27 cellular contexts compared by ENCODE assay signal in the genomic region with DNA sequence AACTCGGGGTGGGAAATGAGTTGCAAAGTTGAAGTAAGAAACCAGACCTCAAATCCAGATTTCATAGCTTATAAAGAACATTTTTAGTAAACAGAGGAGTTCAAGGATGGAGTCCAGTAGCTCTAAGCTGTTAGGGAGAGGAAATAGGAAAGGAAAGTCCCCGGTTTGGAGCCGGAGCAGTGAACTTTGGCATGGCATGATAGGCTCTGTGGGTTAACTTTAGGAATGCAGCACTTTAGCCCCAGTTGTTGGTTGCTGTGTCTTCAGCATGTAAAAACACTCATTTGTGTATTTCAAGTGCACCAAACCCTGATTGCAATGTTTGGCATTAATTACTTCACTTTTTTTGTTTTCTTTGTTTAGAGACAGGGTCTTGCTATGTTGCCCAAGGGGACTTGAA.
"Had no signal": no experiment of that assay in that cellular context is flagged by ENCODE, and none has a peak within 500 bp of the region (broad histone marks: within the 10 kb centered on the region; RNA-seq: fewer than 3 reads in every experiment).

No MANE protein-coding gene starts in this region.

- H3K4me3 Mint-ChIP-seq: effector memory CD8-positive, alpha-beta T cell; immature natural killer cell; nephron progenitor cell; stimulated activated naive B cell treated with anti-CD40 and anti-IgM and Interleukin-4, amounts not matched to agents 10 μg/mL and 1 μg/mL and 100 μg/mL, for 72 hours; stimulated activated naive CD8-positive, alpha-beta T cell treated with anti-CD3 and anti-CD28 coated beads, Interleukin-15, Interleukin-2, amounts not matched to agents 100 ng/mL and 50 ng/mL, for 24 hours had no signal

- H3K9me3 Mint-ChIP-seq: effector memory CD8-positive, alpha-beta T cell; immature natural killer cell; naive thymus-derived CD8-positive, alpha-beta T cell; nephron progenitor cell; stimulated activated naive B cell treated with anti-CD40 and anti-IgM and Interleukin-4, amounts not matched to agents 10 μg/mL and 1 μg/mL and 100 μg/mL, for 72 hours; stimulated activated naive CD8-positive, alpha-beta T cell treated with anti-CD3 and anti-CD28 coated beads, Interleukin-15, Interleukin-2, amounts not matched to agents 100 ng/mL and 50 ng/mL, for 24 hours had no signal

- H3K4me3 ChIP-seq: esophagus squamous epithelium, heart right ventricle, pancreas, thoracic aorta, tibial nerve, upper lobe of left lung, uterus had no signal

- ATAC-seq: effector memory CD8-positive, alpha-beta T cell; heart right ventricle; naive thymus-derived CD8-positive, alpha-beta T cell; pancreas; sciatic nerve; stimulated activated naive B cell treated with anti-CD40 and anti-IgM and Interleukin-4, amounts not matched to agents 10 μg/mL and 1 μg/mL and 100 μg/mL, for 72 hours had no signal

- DNase-seq: cerebellar nuclear complex; cortex of kidney; effector memory CD8-positive, alpha-beta T cell; erythroblast; esophagus squamous epithelium; foreskin melanocyte; glutamatergic neuron; heart right ventricle; hypothalamus; immature natural killer cell; islet precursor cell; kidney glomerular epithelial cell; mesenchymal stem cell; midbrain; naive thymus-derived CD8-positive, alpha-beta T cell; nephron progenitor cell; occipital lobe; pancreas; stimulated activated CD4-positive, alpha-beta T cell treated with anti-CD3 and anti-CD28 coated beads, Interleukin-2, amount 100 ng/mL, for 48 hours; stimulated activated naive B cell treated with anti-CD40 and anti-IgM and Interleukin-4, amounts not matched to agents 10 μg/mL and 1 μg/mL and 100 μg/mL, for 72 hours; upper lobe of left lung; uterus had no signal

- H3K27me3 Mint-ChIP-seq: effector memory CD8-positive, alpha-beta T cell; naive thymus-derived CD8-positive, alpha-beta T cell; stimulated activated naive B cell treated with anti-CD40 and anti-IgM and Interleukin-4, amounts not matched to agents 10 μg/mL and 1 μg/mL and 100 μg/mL, for 72 hours; stimulated activated naive CD8-positive, alpha-beta T cell treated with anti-CD3 and anti-CD28 coated beads, Interleukin-15, Interleukin-2, amounts not matched to agents 100 ng/mL and 50 ng/mL, for 24 hours had no signal

- FAIRE-seq: endometrium, pancreas had no signal

- H3K9me3 ChIP-seq: esophagus squamous epithelium, heart right ventricle, pancreas, thoracic aorta, tibial nerve, upper lobe of left lung, uterus had no signal

- H3K4me1 ChIP-seq: pancreas had no signal

- H3K27ac ChIP-seq: esophagus squamous epithelium, heart right ventricle, pancreas, thoracic aorta, tibial nerve, upper lobe of left lung, uterus had no signal

- H3K36me3 Mint-ChIP-seq: stimulated activated naive B cell treated with anti-CD40 and anti-IgM and Interleukin-4, amounts not matched to agents 10 μg/mL and 1 μg/mL and 100 μg/mL, for 72 hours had no signal

- H3K4me1 Mint-ChIP-seq: immature natural killer cell had no signal

- H3K36me3 ChIP-seq: esophagus squamous epithelium, heart right ventricle, pancreas, thoracic aorta, tibial nerve, upper lobe of left lung, uterus had no signal

- H3K27me3 ChIP-seq: esophagus squamous epithelium, heart right ventricle, pancreas, tibial nerve, upper lobe of left lung, uterus had no signal

- H3K27ac Mint-ChIP-seq: effector memory CD8-positive, alpha-beta T cell; immature natural killer cell; nephron progenitor cell; stimulated activated naive B cell treated with anti-CD40 and anti-IgM and Interleukin-4, amounts not matched to agents 10 μg/mL and 1 μg/mL and 100 μg/mL, for 72 hours; stimulated activated naive CD8-positive, alpha-beta T cell treated with anti-CD3 and anti-CD28 coated beads, Interleukin-15, Interleukin-2, amounts not matched to agents 100 ng/mL and 50 ng/mL, for 24 hours had no signal
